ENCODE assay signal across 10 cellular contexts in genomic region chr6:24929255-24929654, GRCh38. TPM values are rescaled to one million over a fixed set of nuclear protein-coding genes. Genes with fewer than 3 reads are reported as not detected.
DNase-seq lines count a peak whose midpoint lies in the region; ATAC-seq and TF ChIP-seq lines count a peak whose summit lies in the region.
"Had no signal": no experiment of that assay in that cellular context is flagged by ENCODE, and none has a peak within 500 bp of the region (broad histone marks: within the 10 kb centered on the region; RNA-seq: fewer than 3 reads in every experiment).

No MANE protein-coding gene starts in this region.

- peak overlapping the region; percentile 70 for H3K14ac ChIP-seq in trophoblast cell (ENCODE audit: low read length)

- no peak overlapping the region for H2AK5ac ChIP-seq in trophoblast cell (ENCODE audit: low read length)

- no CpG with 5 or more reads among the region's 1 CpG for WGBS in trophoblast cell (ENCODE audit: extremely low coverage, insufficient coverage, insufficient read length)

- no peak overlapping the region for H4K8ac ChIP-seq in trophoblast cell (ENCODE audit: low read depth, low read length)

- H3K79me2 ChIP-seq in trophoblast cell (ENCODE audit: control insufficient read depth, insufficient read depth, low read length, poor library complexity): peaks cover 2% of the 10 kb centered on the region

- no peaks in the 10 kb centered on the region for H3K9me3 ChIP-seq in trophoblast cell (ENCODE audit: insufficient read depth, low read depth, low read length)
- no peaks in the 10 kb centered on the region for H3K9me3 ChIP-seq in colonic mucosa
- H3K9me3 ChIP-seq: A549 had no signal

- peaks cover 23% of the 10 kb centered on the region for H3K79me1 ChIP-seq in trophoblast cell (ENCODE audit: low read length)

- H3K4me1 ChIP-seq in trophoblast cell (ENCODE audit: control insufficient read depth in 1 of 2, insufficient read depth in 2 of 2, low read length in 2 of 2) (peaks cover 10 to 20% of the 10 kb centered on the region in 2 experiments), colonic mucosa (no peaks in the 10 kb centered on the region)
- H3K4me1 ChIP-seq: A549 had no signal

- H3K4me2 ChIP-seq in trophoblast cell (ENCODE audit: low read length): no peak overlapping the region
- H3K4me2 ChIP-seq: A549 had no signal

- peak overlapping the region; percentile 78 for H2BK12ac ChIP-seq in trophoblast cell (ENCODE audit: low read length)

- no peak overlapping the region for H3K23ac ChIP-seq in trophoblast cell (ENCODE audit: low read length)

- no peak for TF ChIP-seq CTCF in colonic mucosa (IDR thresholded peaks at IDR 0.05)

- H3K27me3 ChIP-seq in trophoblast cell (ENCODE audit: insufficient read depth, low read length): no peaks in the 10 kb centered on the region
- no peaks in the 10 kb centered on the region for H3K27me3 ChIP-seq in colonic mucosa

- H3K18ac ChIP-seq in trophoblast cell (ENCODE audit: low read length): no peak overlapping the region

- H4K91ac ChIP-seq in trophoblast cell (ENCODE audit: low read depth, low read length): peak overlapping the region; percentile 87

- peaks cover 59% of the 10 kb centered on the region for H3K4me1 Mint-ChIP-seq in T-helper 1 cell treated with Interleukin-12 subunit alpha and Interleukin-12 subunit beta and Interleukin-4 antibody, amounts not matched to agents 30 μg/mL and 1 μg/mL, for 36 hours (ENCODE audit: low read depth)

- no peak overlapping the region for H2AFZ ChIP-seq in trophoblast cell (ENCODE audit: insufficient read depth, low read length, poor library complexity)

- peak; percentile 33 for ATAC-seq in HG02852 (IDR thresholded peaks at IDR 0.05; ENCODE audit: unreplicated experiment)
- ATAC-seq: A549 had no signal

- peak overlapping the region; percentile 70 for H2BK120ac ChIP-seq in trophoblast cell (ENCODE audit: insufficient read depth, low read length, poor library complexity)

- H3K27ac Mint-ChIP-seq in T-helper 1 cell treated with Interleukin-12 subunit alpha and Interleukin-12 subunit beta and Interleukin-4 antibody, amounts not matched to agents 30 μg/mL and 1 μg/mL, for 36 hours: peak overlapping the region; percentile 95

- H3K4ac ChIP-seq in trophoblast cell (ENCODE audit: low read depth, low read length): no peak overlapping the region

- H3K4me3 ChIP-seq in trophoblast cell (ENCODE audit: low read depth, low read length): no peak overlapping the region
- H3K4me3 ChIP-seq in colonic mucosa: no peak overlapping the region
- H3K4me3 ChIP-seq: A549 had no signal

- intact Hi-C loops in colonic mucosa (cut with DNase I): no loop called here

- H3K27ac ChIP-seq in trophoblast cell (ENCODE audit: low read depth, low read length) (no peak overlapping the region), colonic mucosa (no peak overlapping the region)
- H3K27ac ChIP-seq: A549 had no signal

- DNase-seq in SIG-M5 treated with dmso at 0.1 percent for 504 hours (lab: John Stamatoyannopoulos, UW; ENCODE audit: unreplicated experiment) (peak; percentile 79), SIG-M5 (lab: John Stamatoyannopoulos, UW) (no peak), trophoblast cell (no peak), colonic mucosa (no peak), DMS79 treated with DMSO at 0.1 percent for 48 hours (lab: John Stamatoyannopoulos, UW) (no peak), HT-29 (ENCODE audit: low spot score) (no peak)
- DNase-seq: mesendoderm had no signal

- H3K9me3 Mint-ChIP-seq in T-helper 1 cell treated with Interleukin-12 subunit alpha and Interleukin-12 subunit beta and Interleukin-4 antibody, amounts not matched to agents 30 μg/mL and 1 μg/mL, for 36 hours: peaks cover 6% of the 10 kb centered on the region

- H3K4me3 Mint-ChIP-seq in T-helper 1 cell treated with Interleukin-12 subunit alpha and Interleukin-12 subunit beta and Interleukin-4 antibody, amounts not matched to agents 30 μg/mL and 1 μg/mL, for 36 hours: peak overlapping the region; percentile 97

- no peaks in the 10 kb centered on the region for H3K36me3 ChIP-seq in trophoblast cell (ENCODE audit: control insufficient read depth in 1 of 2, insufficient read depth in 2 of 2, low read length in 2 of 2)
- H3K36me3 ChIP-seq in colonic mucosa: no peaks in the 10 kb centered on the region

- no peak overlapping the region for H4K12ac ChIP-seq in trophoblast cell (ENCODE audit: low read depth, low read length)

- no peak overlapping the region for H3K9ac ChIP-seq in trophoblast cell (ENCODE audit: low read length)
- H3K9ac ChIP-seq in colonic mucosa (ENCODE audit: low read depth in 2 of 2, low read length in 2 of 2): no peak overlapping the region

- peaks cover 70% of the 10 kb centered on the region for H3K36me3 Mint-ChIP-seq in T-helper 1 cell treated with Interleukin-12 subunit alpha and Interleukin-12 subunit beta and Interleukin-4 antibody, amounts not matched to agents 30 μg/mL and 1 μg/mL, for 36 hours (ENCODE audit: low read depth)

- H2BK5ac ChIP-seq in trophoblast cell (ENCODE audit: low read depth, low read length, poor library complexity): peak overlapping the region; percentile 85

- H3K27me3 Mint-ChIP-seq in T-helper 1 cell treated with Interleukin-12 subunit alpha and Interleukin-12 subunit beta and Interleukin-4 antibody, amounts not matched to agents 30 μg/mL and 1 μg/mL, for 36 hours (ENCODE audit: low read depth): peaks cover 4% of the 10 kb centered on the region

RNA-seq across cellular contexts. Expression of gene RIPOR2, which starts 6.5 kb away (rescaled TPM):
- 114 and 123 TPM in 2 replicates for polyA plus RNA-seq in trophoblast cell (2013)
- total RNA-seq in colonic mucosa: 1 to 10 TPM; 1.8 to 2.0 TPM
- 0.20 and 0.29 TPM in 2 replicates for total RNA-seq in HT-29 (2014; rRNA removed; shearing (Covaris generic))
